In genomic region chr10:9294865-9295264, GRCh38 we compare ENCODE assay signal across 12 cellular contexts.
DNase-seq lines count a peak whose midpoint lies in the region; ATAC-seq, FAIRE-seq and TF ChIP-seq lines count a peak whose summit lies in the region.
"Had no signal": no experiment of that assay in that cellular context is flagged by ENCODE, and none has a peak within 500 bp of the region (broad histone marks: within the 10 kb centered on the region; RNA-seq: fewer than 3 reads in every experiment).

No MANE protein-coding gene starts in this region.

- peak overlapping the region; percentile 11; the same call in 1 of the 2 replicates for H3K4me3 ChIP-seq in DOHH2 (ENCODE audit: low read length)
- no peak overlapping the region for H3K4me3 ChIP-seq in kidney (ENCODE audit: low read length in 2 of 2)
- no peak overlapping the region for H3K4me3 ChIP-seq in H7 (ENCODE audit: insufficient read depth, low read depth, low read length)

- intact Hi-C loops in kidney (cut with DNase I) = no loop called here

- H3K27me3 ChIP-seq in DOHH2 (ENCODE audit: control insufficient read depth, low read length) (no peaks in the 10 kb centered on the region; the same call in 1 of the 2 replicates), H7 (ENCODE audit: control insufficient read depth, insufficient read depth, low read length) (no peaks in the 10 kb centered on the region)

- peak overlapping the region; percentile 31 for H3K4me2 ChIP-seq in DOHH2 (ENCODE audit: low read length)

- H3K36me3 ChIP-seq in DOHH2 (ENCODE audit: control insufficient read depth, low read length) (no peaks in the 10 kb centered on the region), kidney (ENCODE audit: control insufficient read depth in 1 of 2, insufficient read depth in 2 of 2, low read length in 2 of 2) (no peaks in the 10 kb centered on the region), H7 (replicated peaks; ENCODE audit: control insufficient read depth, insufficient read depth, low read length) (no peaks in the 10 kb centered on the region)

- H3K79me2 ChIP-seq in DOHH2 (ENCODE audit: control insufficient read depth, low read length) = no peaks in the 10 kb centered on the region

- FAIRE-seq in kidney (lab: Jason Lieb, UNC) = no peak

- H3K9ac ChIP-seq in kidney (ENCODE audit: low read length in 2 of 2) = no peak overlapping the region

- H3K27ac ChIP-seq in DOHH2 (ENCODE audit: low read depth, low read length) (no peak overlapping the region; the same call in 1 of the 2 replicates), kidney (ENCODE audit: low read depth in 2 of 2, low read length in 2 of 2) (no peak overlapping the region)

- no peaks in the 10 kb centered on the region for H4K20me1 ChIP-seq in DOHH2 (ENCODE audit: control insufficient read depth, insufficient read depth, low read depth, low read length)

- no peaks in the 10 kb centered on the region for H3K9me3 ChIP-seq in DOHH2 (ENCODE audit: control insufficient read depth, insufficient read depth, low read length)
- H3K9me3 ChIP-seq in kidney (ENCODE audit: control insufficient read depth in 1 of 2, low read length in 2 of 2) = no peaks in the 10 kb centered on the region

- DNase-seq in NCI-H82 treated with DMSO at 0.1 percent for 48 hours (lab: John Stamatoyannopoulos, UW; ENCODE audit: unreplicated experiment) (peak; percentile 57), dedifferentiated amniotic fluid mesenchymal stem cell (ENCODE audit: extremely low spot score) (no peak), NCI-H2081 treated with DMSO at 0.1 percent for 48 hours (lab: John Stamatoyannopoulos, UW) (no peak), kidney (no peak), H7 (no peak)
- DNase-seq: endodermal cell, HFFc6, NCI-H187 treated with DMSO at 0.1 percent for 48 hours, occipital lobe had no signal

- TF ChIP-seq CTCF in DOHH2 (IDR thresholded peaks at IDR 0.05; ENCODE audit: low read depth, low read length, poor library complexity, severe bottlenecking) (no peak), kidney (IDR thresholded peaks at IDR 0.05; ENCODE audit: borderline replicate concordance, extremely low read depth, insufficient read depth) (no peak)

- ATAC-seq in GM19043 (IDR thresholded peaks at IDR 0.05; ENCODE audit: low read depth, unreplicated experiment) = peak; percentile 83
- ATAC-seq in HG02884 (IDR thresholded peaks at IDR 0.05; ENCODE audit: unreplicated experiment) = peak; percentile 95

- no peaks in the 10 kb centered on the region for H3F3A ChIP-seq in DOHH2 (ENCODE audit: control insufficient read depth, insufficient read depth)

- H3K4me1 ChIP-seq in DOHH2 (ENCODE audit: control insufficient read depth, low read length) (peaks cover 18% of the 10 kb centered on the region), kidney (ENCODE audit: control insufficient read depth in 1 of 2, insufficient read depth in 1 of 2, low read depth in 1 of 2, low read length in 2 of 2) (no peaks in the 10 kb centered on the region)

- no peaks in the 10 kb centered on the region for H3K9me2 ChIP-seq in DOHH2 (replicated peaks; ENCODE audit: control insufficient read depth, low read length)
